Comparison of ENCODE assay signal across 2 cellular contexts in the genomic region with DNA sequence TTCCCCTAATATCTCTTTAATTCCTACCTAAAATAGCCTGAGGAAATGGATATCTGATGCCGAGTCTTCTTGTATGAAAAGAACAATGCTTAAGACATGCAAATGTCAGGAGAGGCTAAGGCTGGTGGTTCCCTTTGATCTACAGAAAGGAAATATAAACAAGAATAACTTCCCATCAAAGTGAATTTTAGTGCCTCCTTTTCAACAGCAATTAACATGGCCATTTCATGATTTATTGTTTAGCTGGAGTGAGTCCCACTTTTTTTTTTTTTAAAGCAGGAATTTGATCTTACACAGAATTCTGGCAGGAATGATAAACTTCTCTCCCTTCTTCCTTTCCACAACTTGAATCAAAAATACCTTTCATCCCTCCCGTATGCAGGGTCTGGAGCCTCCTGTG.
TF ChIP-seq lines count a peak whose summit lies in the region.

No MANE protein-coding gene starts in this region.

TF ChIP-seq in GM23338, 12 proteins besides CTCF, POLR2A, EP300 and RAD21 (continued from another document):
- TF ChIP-seq, protein P1, sequence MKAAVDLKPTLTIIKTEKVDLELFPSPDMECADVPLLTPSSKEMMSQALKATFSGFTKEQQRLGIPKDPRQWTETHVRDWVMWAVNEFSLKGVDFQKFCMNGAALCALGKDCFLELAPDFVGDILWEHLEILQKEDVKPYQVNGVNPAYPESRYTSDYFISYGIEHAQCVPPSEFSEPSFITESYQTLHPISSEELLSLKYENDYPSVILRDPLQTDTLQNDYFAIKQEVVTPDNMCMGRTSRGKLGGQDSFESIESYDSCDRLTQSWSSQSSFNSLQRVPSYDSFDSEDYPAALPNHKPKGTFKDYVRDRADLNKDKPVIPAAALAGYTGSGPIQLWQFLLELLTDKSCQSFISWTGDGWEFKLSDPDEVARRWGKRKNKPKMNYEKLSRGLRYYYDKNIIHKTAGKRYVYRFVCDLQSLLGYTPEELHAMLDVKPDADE (IDR thresholded peaks at IDR 0.05), result no peak
- TF ChIP-seq NANOG (IDR thresholded peaks at IDR 0.05; ENCODE audit: borderline replicate concordance) (no peak), STAT1 (IDR thresholded peaks at IDR 0.05; ENCODE audit: unreplicated experiment) (no peak), JUNB (IDR thresholded peaks at IDR 0.05; ENCODE audit: unreplicated experiment) (no peak), ZNF331 (CRISPR knock-in tag; IDR thresholded peaks at IDR 0.05; ENCODE audit: low read depth) (no peak), POLR2AphosphoS5 (IDR thresholded peaks at IDR 0.05; ENCODE audit: low read depth) (no peak), EZH2 (IDR thresholded peaks at IDR 0.05; ENCODE audit: low read depth, unreplicated experiment) (no peak), CREB1 (CRISPR knock-in tag; IDR thresholded peaks at IDR 0.05; ENCODE audit: low read depth) (no peak), ZNF114 (CRISPR knock-in tag; IDR thresholded peaks at IDR 0.05) (no peak)
- TF ChIP-seq, protein P2, sequence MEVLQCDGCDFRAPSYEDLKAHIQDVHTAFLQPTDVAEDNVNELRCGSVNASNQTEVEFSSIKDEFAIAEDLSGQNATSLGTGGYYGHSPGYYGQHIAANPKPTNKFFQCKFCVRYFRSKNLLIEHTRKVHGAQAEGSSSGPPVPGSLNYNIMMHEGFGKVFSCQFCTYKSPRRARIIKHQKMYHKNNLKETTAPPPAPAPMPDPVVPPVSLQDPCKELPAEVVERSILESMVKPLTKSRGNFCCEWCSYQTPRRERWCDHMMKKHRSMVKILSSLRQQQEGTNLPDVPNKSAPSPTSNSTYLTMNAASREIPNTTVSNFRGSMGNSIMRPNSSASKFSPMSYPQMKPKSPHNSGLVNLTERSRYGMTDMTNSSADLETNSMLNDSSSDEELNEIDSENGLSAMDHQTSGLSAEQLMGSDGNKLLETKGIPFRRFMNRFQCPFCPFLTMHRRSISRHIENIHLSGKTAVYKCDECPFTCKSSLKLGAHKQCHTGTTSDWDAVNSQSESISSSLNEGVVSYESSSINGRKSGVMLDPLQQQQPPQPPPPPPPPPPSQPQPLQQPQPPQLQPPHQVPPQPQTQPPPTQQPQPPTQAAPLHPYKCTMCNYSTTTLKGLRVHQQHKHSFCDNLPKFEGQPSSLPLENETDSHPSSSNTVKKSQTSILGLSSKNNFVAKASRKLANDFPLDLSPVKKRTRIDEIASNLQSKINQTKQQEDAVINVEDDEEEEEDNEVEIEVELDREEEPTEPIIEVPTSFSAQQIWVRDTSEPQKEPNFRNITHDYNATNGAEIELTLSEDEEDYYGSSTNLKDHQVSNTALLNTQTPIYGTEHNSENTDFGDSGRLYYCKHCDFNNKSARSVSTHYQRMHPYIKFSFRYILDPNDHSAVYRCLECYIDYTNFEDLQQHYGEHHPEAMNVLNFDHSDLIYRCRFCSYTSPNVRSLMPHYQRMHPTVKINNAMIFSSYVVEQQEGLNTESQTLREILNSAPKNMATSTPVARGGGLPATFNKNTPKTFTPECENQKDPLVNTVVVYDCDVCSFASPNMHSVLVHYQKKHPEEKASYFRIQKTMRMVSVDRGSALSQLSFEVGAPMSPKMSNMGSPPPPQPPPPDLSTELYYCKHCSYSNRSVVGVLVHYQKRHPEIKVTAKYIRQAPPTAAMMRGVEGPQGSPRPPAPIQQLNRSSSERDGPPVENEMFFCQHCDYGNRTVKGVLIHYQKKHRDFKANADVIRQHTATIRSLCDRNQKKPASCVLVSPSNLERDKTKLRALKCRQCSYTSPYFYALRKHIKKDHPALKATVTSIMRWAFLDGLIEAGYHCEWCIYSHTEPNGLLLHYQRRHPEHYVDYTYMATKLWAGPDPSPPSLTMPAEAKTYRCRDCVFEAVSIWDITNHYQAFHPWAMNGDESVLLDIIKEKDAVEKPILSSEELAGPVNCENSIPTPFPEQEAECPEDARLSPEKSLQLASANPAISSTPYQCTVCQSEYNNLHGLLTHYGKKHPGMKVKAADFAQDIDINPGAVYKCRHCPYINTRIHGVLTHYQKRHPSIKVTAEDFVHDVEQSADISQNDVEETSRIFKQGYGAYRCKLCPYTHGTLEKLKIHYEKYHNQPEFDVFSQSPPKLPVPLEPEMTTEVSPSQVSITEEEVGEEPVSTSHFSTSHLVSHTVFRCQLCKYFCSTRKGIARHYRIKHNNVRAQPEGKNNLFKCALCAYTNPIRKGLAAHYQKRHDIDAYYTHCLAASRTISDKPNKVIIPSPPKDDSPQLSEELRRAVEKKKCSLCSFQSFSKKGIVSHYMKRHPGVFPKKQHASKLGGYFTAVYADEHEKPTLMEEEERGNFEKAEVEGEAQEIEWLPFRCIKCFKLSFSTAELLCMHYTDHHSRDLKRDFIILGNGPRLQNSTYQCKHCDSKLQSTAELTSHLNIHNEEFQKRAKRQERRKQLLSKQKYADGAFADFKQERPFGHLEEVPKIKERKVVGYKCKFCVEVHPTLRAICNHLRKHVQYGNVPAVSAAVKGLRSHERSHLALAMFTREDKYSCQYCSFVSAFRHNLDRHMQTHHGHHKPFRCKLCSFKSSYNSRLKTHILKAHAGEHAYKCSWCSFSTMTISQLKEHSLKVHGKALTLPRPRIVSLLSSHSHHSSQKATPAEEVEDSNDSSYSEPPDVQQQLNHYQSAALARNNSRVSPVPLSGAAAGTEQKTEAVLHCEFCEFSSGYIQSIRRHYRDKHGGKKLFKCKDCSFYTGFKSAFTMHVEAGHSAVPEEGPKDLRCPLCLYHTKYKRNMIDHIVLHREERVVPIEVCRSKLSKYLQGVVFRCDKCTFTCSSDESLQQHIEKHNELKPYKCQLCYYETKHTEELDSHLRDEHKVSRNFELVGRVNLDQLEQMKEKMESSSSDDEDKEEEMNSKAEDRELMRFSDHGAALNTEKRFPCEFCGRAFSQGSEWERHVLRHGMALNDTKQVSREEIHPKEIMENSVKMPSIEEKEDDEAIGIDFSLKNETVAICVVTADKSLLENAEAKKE (CRISPR knock-in tag; IDR thresholded peaks at IDR 0.05), result no peak
TF ChIP-seq in GM23338: peak in this region for 0.

TF ChIP-seq in WTC11, 78 proteins besides CTCF, POLR2A, EP300 and RAD21 (continued from another document):
- TF ChIP-seq, protein P3, sequence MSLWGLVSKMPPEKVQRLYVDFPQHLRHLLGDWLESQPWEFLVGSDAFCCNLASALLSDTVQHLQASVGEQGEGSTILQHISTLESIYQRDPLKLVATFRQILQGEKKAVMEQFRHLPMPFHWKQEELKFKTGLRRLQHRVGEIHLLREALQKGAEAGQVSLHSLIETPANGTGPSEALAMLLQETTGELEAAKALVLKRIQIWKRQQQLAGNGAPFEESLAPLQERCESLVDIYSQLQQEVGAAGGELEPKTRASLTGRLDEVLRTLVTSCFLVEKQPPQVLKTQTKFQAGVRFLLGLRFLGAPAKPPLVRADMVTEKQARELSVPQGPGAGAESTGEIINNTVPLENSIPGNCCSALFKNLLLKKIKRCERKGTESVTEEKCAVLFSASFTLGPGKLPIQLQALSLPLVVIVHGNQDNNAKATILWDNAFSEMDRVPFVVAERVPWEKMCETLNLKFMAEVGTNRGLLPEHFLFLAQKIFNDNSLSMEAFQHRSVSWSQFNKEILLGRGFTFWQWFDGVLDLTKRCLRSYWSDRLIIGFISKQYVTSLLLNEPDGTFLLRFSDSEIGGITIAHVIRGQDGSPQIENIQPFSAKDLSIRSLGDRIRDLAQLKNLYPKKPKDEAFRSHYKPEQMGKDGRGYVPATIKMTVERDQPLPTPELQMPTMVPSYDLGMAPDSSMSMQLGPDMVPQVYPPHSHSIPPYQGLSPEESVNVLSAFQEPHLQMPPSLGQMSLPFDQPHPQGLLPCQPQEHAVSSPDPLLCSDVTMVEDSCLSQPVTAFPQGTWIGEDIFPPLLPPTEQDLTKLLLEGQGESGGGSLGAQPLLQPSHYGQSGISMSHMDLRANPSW (CRISPR knock-in tag; conservative IDR thresholded peaks at IDR 0.05; ENCODE audit: low read depth), result no peak
- TF ChIP-seq CREM (CRISPR knock-in tag; IDR thresholded peaks at IDR 0.05) (no peak), PRRX2 (CRISPR knock-in tag; IDR thresholded peaks at IDR 0.05) (no peak)
- TF ChIP-seq, protein P4, sequence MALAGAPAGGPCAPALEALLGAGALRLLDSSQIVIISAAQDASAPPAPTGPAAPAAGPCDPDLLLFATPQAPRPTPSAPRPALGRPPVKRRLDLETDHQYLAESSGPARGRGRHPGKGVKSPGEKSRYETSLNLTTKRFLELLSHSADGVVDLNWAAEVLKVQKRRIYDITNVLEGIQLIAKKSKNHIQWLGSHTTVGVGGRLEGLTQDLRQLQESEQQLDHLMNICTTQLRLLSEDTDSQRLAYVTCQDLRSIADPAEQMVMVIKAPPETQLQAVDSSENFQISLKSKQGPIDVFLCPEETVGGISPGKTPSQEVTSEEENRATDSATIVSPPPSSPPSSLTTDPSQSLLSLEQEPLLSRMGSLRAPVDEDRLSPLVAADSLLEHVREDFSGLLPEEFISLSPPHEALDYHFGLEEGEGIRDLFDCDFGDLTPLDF (CRISPR knock-in tag; IDR thresholded peaks at IDR 0.05), result no peak
